In genomic region chr3:56795097-56795806, GRCh38 we compare ENCODE assay signal across 11 cellular contexts. TPM values are rescaled to one million over a fixed set of nuclear protein-coding genes. Genes with fewer than 3 reads are reported as not detected.
A peak's percentile ranks its signal among the peaks of the same experiment; 100 is the strongest.
DNase-seq lines count a peak whose midpoint lies in the region; ATAC-seq and TF ChIP-seq lines count a peak whose summit lies in the region.
"Had no signal": no experiment of that assay in that cellular context is flagged by ENCODE, and none has a peak within 500 bp of the region (broad histone marks: within the 10 kb centered on the region; RNA-seq: fewer than 3 reads in every experiment).

No MANE protein-coding gene starts in this region.

- no peak for TF ChIP-seq CTCF in hepatocyte (IDR thresholded peaks at IDR 0.05; ENCODE audit: poor library complexity)

- H3K4me3 Mint-ChIP-seq in activated T-cell treated with anti-CD3 and anti-CD28 coated beads, Interleukin-2, amount 50 U/mL, for 24 hours, result peak overlapping the region; percentile 91
- peak overlapping the region; percentile 54 for H3K4me3 Mint-ChIP-seq in activated naive CD8-positive, alpha-beta T cell treated with anti-CD3 and anti-CD28 coated beads for 36 hours
- peak overlapping the region; percentile 66 to 95 for H3K4me3 Mint-ChIP-seq in stimulated activated naive CD8-positive, alpha-beta T cell treated with anti-CD3 and anti-CD28 coated beads, Interleukin-15, amount 100 ng/mL, for 72 hours
- H3K4me3 Mint-ChIP-seq: memory B cell had no signal

- DNase-seq in activated T-cell treated with anti-CD3 and anti-CD28 coated beads, Interleukin-2, amount 50 U/mL, for 24 hours, result no peak
- DNase-seq in activated T-cell treated with anti-CD3 and anti-CD28 coated beads for 4 hours (no peak), hepatocyte (ENCODE audit: low spot score) (no peak), mucosa of gallbladder (ENCODE audit: low spot score) (no peak), occipital lobe (lab: John Stamatoyannopoulos, UW) (no peak)
- no peak for DNase-seq in activated naive CD8-positive, alpha-beta T cell treated with anti-CD3 and anti-CD28 coated beads for 36 hours
- DNase-seq in stimulated activated naive CD8-positive, alpha-beta T cell treated with anti-CD3 and anti-CD28 coated beads, Interleukin-15, amount 100 ng/mL, for 72 hours, result no peak
- DNase-seq: activated CD4-positive, alpha-beta T cell treated with anti-CD3 and anti-CD28 coated beads, Interleukin-2, amount 50 U/mL, for 1 hour; effector CD8-positive, alpha-beta T cell had no signal

- peaks cover 57% of the 10 kb centered on the region for H3K36me3 Mint-ChIP-seq in activated T-cell treated with anti-CD3 and anti-CD28 coated beads, Interleukin-2, amount 50 U/mL, for 24 hours (ENCODE audit: low read depth)
- H3K36me3 Mint-ChIP-seq in activated naive CD8-positive, alpha-beta T cell treated with anti-CD3 and anti-CD28 coated beads for 36 hours, result peaks cover 70% of the 10 kb centered on the region

- no peaks in the 10 kb centered on the region for H3K36me3 ChIP-seq in hepatocyte (replicated peaks; ENCODE audit: insufficient read depth, low read depth)

- H3K79me2 ChIP-seq in hepatocyte, result peaks cover 95% of the 10 kb centered on the region

- H3K4me2 ChIP-seq in hepatocyte, result peak overlapping the region; percentile 91

- peaks cover 11% of the 10 kb centered on the region for H3K4me1 ChIP-seq in hepatocyte (ENCODE audit: insufficient read depth)

- ATAC-seq in stimulated activated naive CD8-positive, alpha-beta T cell treated with anti-CD3 and anti-CD28 coated beads, Interleukin-15, amount 100 ng/mL, for 72 hours, result no peak
- no peak for ATAC-seq in GM18517 (IDR thresholded peaks at IDR 0.05; ENCODE audit: unreplicated experiment)

- H3K27ac Mint-ChIP-seq in activated T-cell treated with anti-CD3 and anti-CD28 coated beads, Interleukin-2, amount 50 U/mL, for 24 hours, result peak overlapping the region; percentile 92
- H3K27ac Mint-ChIP-seq in activated naive CD8-positive, alpha-beta T cell treated with anti-CD3 and anti-CD28 coated beads for 36 hours, result peak overlapping the region; percentile 90
- peak overlapping the region; percentile 88 to 89 for H3K27ac Mint-ChIP-seq in stimulated activated naive CD8-positive, alpha-beta T cell treated with anti-CD3 and anti-CD28 coated beads, Interleukin-15, amount 100 ng/mL, for 72 hours
- H3K27ac Mint-ChIP-seq: memory B cell had no signal

- no peaks in the 10 kb centered on the region for H3K27me3 Mint-ChIP-seq in activated T-cell treated with anti-CD3 and anti-CD28 coated beads, Interleukin-2, amount 50 U/mL, for 24 hours
- H3K27me3 Mint-ChIP-seq in activated naive CD8-positive, alpha-beta T cell treated with anti-CD3 and anti-CD28 coated beads for 36 hours, result no peaks in the 10 kb centered on the region
- no peaks in the 10 kb centered on the region for H3K27me3 Mint-ChIP-seq in stimulated activated naive CD8-positive, alpha-beta T cell treated with anti-CD3 and anti-CD28 coated beads, Interleukin-15, amount 100 ng/mL, for 72 hours
- H3K27me3 Mint-ChIP-seq: memory B cell had no signal

- H2AFZ ChIP-seq in hepatocyte, result no peak overlapping the region

- 70% methylated on average over 7 of the region's 7 CpGs for WGBS in hepatocyte (ENCODE audit: low lambda C conversion rate, missing lambda C conversion rate)

- no peaks in the 10 kb centered on the region for H3K27me3 ChIP-seq in hepatocyte

- peak overlapping the region; percentile 52 for H3K27ac ChIP-seq in hepatocyte

- H3K4me1 Mint-ChIP-seq in activated T-cell treated with anti-CD3 and anti-CD28 coated beads, Interleukin-2, amount 50 U/mL, for 24 hours (ENCODE audit: low read depth), result peaks cover 78% of the 10 kb centered on the region
- H3K4me1 Mint-ChIP-seq in activated naive CD8-positive, alpha-beta T cell treated with anti-CD3 and anti-CD28 coated beads for 36 hours, result peaks cover 74% of the 10 kb centered on the region
- peaks cover 69% of the 10 kb centered on the region for H3K4me1 Mint-ChIP-seq in stimulated activated naive CD8-positive, alpha-beta T cell treated with anti-CD3 and anti-CD28 coated beads, Interleukin-15, amount 100 ng/mL, for 72 hours

- no peaks in the 10 kb centered on the region for H3K9me3 ChIP-seq in hepatocyte (ENCODE audit: low read depth)

- peaks cover 2% of the 10 kb centered on the region for H3K9me3 Mint-ChIP-seq in activated T-cell treated with anti-CD3 and anti-CD28 coated beads, Interleukin-2, amount 50 U/mL, for 24 hours
- H3K9me3 Mint-ChIP-seq in activated naive CD8-positive, alpha-beta T cell treated with anti-CD3 and anti-CD28 coated beads for 36 hours, result peaks cover 4% of the 10 kb centered on the region
- peaks cover 4 to 7% of the 10 kb centered on the region in 2 donors for H3K9me3 Mint-ChIP-seq in stimulated activated naive CD8-positive, alpha-beta T cell treated with anti-CD3 and anti-CD28 coated beads, Interleukin-15, amount 100 ng/mL, for 72 hours
- H3K9me3 Mint-ChIP-seq: memory B cell had no signal

- H3K4me3 ChIP-seq in hepatocyte, result no peak overlapping the region

- H3K9me2 ChIP-seq in hepatocyte (replicated peaks; ENCODE audit: insufficient read depth), result no peaks in the 10 kb centered on the region

- H4K20me1 ChIP-seq in hepatocyte (ENCODE audit: insufficient read depth, poor library complexity, severe bottlenecking), result peaks cover 46% of the 10 kb centered on the region

RNA-seq across cellular contexts. Expression of gene ARHGEF3, which starts 6.5 kb away (rescaled TPM):
- total RNA-seq in activated naive CD8-positive, alpha-beta T cell treated with anti-CD3 and anti-CD28 coated beads for 36 hours, result 10 to 100 TPM; 81.2 to 88.2 TPM
- total RNA-seq in hepatocyte (39.6 and 41.7 TPM in 2 replicates), mucosa of gallbladder (44.5 TPM), occipital lobe (26.4 TPM)
- 52.4 and 63.8 TPM in 2 replicates for polyA plus RNA-seq in hepatocyte
